25 cellular contexts compared by ENCODE assay signal in the genomic region with DNA sequence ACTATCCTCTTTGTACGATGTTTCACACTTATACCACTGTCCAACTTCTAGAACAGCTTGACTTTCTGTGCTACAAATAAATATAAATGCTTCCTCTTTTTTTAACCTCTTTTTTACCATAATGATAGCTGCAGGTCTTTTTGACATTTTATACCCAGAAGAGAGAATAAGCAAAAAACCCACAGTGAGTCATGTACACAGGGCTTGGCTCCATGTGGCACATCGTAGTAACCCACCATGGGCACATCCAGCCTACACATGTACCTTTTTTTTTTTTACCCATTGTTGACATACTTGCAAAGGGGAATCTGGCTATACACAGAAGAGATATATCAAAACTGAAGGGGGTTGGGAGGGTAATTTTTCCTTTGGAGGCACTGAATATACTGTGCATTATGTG. TPM values are rescaled to one million over a fixed set of nuclear protein-coding genes. Genes with fewer than 3 reads are reported as not detected.
"Had no signal": no experiment of that assay in that cellular context is flagged by ENCODE, and none has a peak within 500 bp of the region (broad histone marks: within the 10 kb centered on the region; RNA-seq: fewer than 3 reads in every experiment).

No MANE protein-coding gene starts in this region.

- H3K27me3 ChIP-seq: neural progenitor cell, neutrophil, right atrium auricular region, right lobe of liver, stomach, testis, thyroid gland, transverse colon, upper lobe of left lung, vagina had no signal

- DNase-seq: islet precursor cell; left ventricle myocardium inferior; mesendoderm; naive B cell; natural killer cell; nephron progenitor cell; occipital lobe; right lobe of liver; stimulated activated CD4-positive, alpha-beta T cell treated with anti-CD3 and anti-CD28 coated beads, Interleukin-1b, Interleukin-23, amount 100 ng/mL, for 48 hours; stimulated activated CD4-positive, alpha-beta T cell treated with anti-CD3 and anti-CD28 coated beads, Interleukin-2, amount 100 ng/mL, for 48 hours; stimulated activated CD4-positive, alpha-beta T cell treated with anti-CD3 and anti-CD28 coated beads, Interleukin-4, amount 100 ng/mL, for 4 hours; stimulated activated CD8-positive, alpha-beta memory T cell treated with anti-CD3 and anti-CD28 coated beads, Interleukin-4, amount 100 ng/mL, for 48 hours; stimulated activated naive CD8-positive, alpha-beta T cell treated with anti-CD3 and anti-CD28 coated beads, Interleukin-15, Interleukin-2, amounts not matched to agents 100 U/mL and 50 U/mL, for 24 hours; stomach; testis; thyroid gland; transverse colon; upper lobe of left lung had no signal

- H3K4me3 ChIP-seq: left ventricle myocardium inferior, lung, neural progenitor cell, right atrium auricular region, right lobe of liver, smooth muscle cell, stomach, testis, thyroid gland, transverse colon, upper lobe of left lung, vagina had no signal

- H3K9ac ChIP-seq: neural progenitor cell had no signal

- H3K36me3 ChIP-seq: left ventricle myocardium inferior, neural progenitor cell, neutrophil, right atrium auricular region, right lobe of liver, stomach, thyroid gland, transverse colon, upper lobe of left lung, vagina had no signal

- H3K27ac ChIP-seq: left ventricle myocardium inferior, neural progenitor cell, neutrophil, right atrium auricular region, right lobe of liver, stomach, testis, thyroid gland, transverse colon, upper lobe of left lung, vagina had no signal

- H3K9me3 ChIP-seq: neutrophil, right lobe of liver, testis, thyroid gland, transverse colon, upper lobe of left lung, vagina had no signal

- H3K4me1 ChIP-seq: left ventricle myocardium inferior, neural progenitor cell, right atrium auricular region, right lobe of liver, stomach, testis, thyroid gland, transverse colon, upper lobe of left lung, vagina had no signal

RNA-seq across cellular contexts. Expression of a gene that starts 59.5 kb away (rescaled TPM):
- total RNA-seq: mononuclear cell, natural killer cell had no signal
